Comparison of ENCODE assay signal across 11 cellular contexts in the genomic region with DNA sequence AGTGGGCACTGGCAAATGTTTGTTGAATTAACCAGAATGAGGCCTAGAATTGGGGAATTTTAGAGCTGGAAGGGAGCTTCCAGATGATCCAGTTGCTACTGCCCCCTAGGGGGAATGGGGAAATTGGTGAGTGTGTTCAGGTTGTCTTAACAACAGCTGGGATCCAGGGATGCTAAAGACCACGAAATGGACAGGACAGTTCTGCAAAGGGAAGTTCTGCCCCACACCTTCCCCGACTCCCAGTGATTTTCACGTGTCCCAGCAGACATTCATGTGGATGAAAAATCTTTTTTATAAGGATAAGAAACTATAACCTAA. TPM values are rescaled to one million over a fixed set of nuclear protein-coding genes. Genes with fewer than 3 reads are reported as not detected.
DNase-seq lines count a peak whose midpoint lies in the region; ATAC-seq and TF ChIP-seq lines count a peak whose summit lies in the region.
"Had no signal": no experiment of that assay in that cellular context is flagged by ENCODE, and none has a peak within 500 bp of the region (broad histone marks: within the 10 kb centered on the region; RNA-seq: fewer than 3 reads in every experiment).

No MANE protein-coding gene starts in this region.

- POLR2A ChIA-PET in RWPE1 (lab: Yijun Ruan, JAX; ENCODE audit: low non-redundant PET) = no interaction called here

- DNase-seq in AG08396 (ENCODE audit: low spot score) (peak; percentile 72), RWPE1 (ENCODE audit: low spot score) (peak; percentile 35), fibroblast of villous mesenchyme (ENCODE audit: low read depth) (peak; percentile 55), testis (no peak), cerebellar nuclear complex (lab: John Stamatoyannopoulos, UW) (no peak)
- no peak for DNase-seq in stimulated activated effector memory CD8-positive, alpha-beta T cell treated with anti-CD3 and anti-CD28 coated beads, Interleukin-12 subunit alpha, Interleukin-12 subunit beta, amount 100 ng/mL, for 72 hours (ENCODE audit: low spot score in 2 of 2)
- DNase-seq: activated naive CD4-positive, alpha-beta T cell; pancreas; stimulated activated CD8-positive, alpha-beta memory T cell treated with anti-CD3 and anti-CD28 coated beads, Interleukin-4, amount 100 ng/mL, for 48 hours had no signal

- TF ChIP-seq POLR2A in testis (IDR thresholded peaks at IDR 0.05) = no peak

- peaks cover 17% of the 10 kb centered on the region for H3K4me1 ChIP-seq in testis
- H3K4me1 ChIP-seq: pancreas had no signal

- peaks cover 6% of the 10 kb centered on the region for H3K4me1 Mint-ChIP-seq in stimulated activated effector memory CD8-positive, alpha-beta T cell treated with anti-CD3 and anti-CD28 coated beads, Interleukin-12 subunit alpha, Interleukin-12 subunit beta, amount 100 ng/mL, for 72 hours

- H3K4me3 ChIP-seq in fibroblast of villous mesenchyme (ENCODE audit: low read depth, low read length) = no peak overlapping the region
- H3K4me3 ChIP-seq in testis = no peak overlapping the region
- H3K4me3 ChIP-seq: pancreas had no signal

- CTCF ChIA-PET in RWPE1 (lab: Yijun Ruan, JAX) = interaction anchor here (0.6 kb wide), 1 partner anchor 15 kb away, joined by 4 read pairs; no protein-coding TSS in a partner anchor

- H3K36me3 Mint-ChIP-seq in stimulated activated effector memory CD8-positive, alpha-beta T cell treated with anti-CD3 and anti-CD28 coated beads, Interleukin-12 subunit alpha, Interleukin-12 subunit beta, amount 100 ng/mL, for 72 hours = peaks cover 12% of the 10 kb centered on the region

- intact Hi-C loops in testis (cut with DNase I; ENCODE audit: low total_unique reads) = no loop called here

- no peak for ATAC-seq in GM18519 (IDR thresholded peaks at IDR 0.05; ENCODE audit: low FRiP score, unreplicated experiment)
- no peak for ATAC-seq in stimulated activated effector memory CD8-positive, alpha-beta T cell treated with anti-CD3 and anti-CD28 coated beads, Interleukin-12 subunit alpha, Interleukin-12 subunit beta, amount 100 ng/mL, for 72 hours
- ATAC-seq: pancreas had no signal

- H3K27ac Mint-ChIP-seq in stimulated activated effector memory CD8-positive, alpha-beta T cell treated with anti-CD3 and anti-CD28 coated beads, Interleukin-12 subunit alpha, Interleukin-12 subunit beta, amount 100 ng/mL, for 72 hours = no peak overlapping the region

- H3K9me3 Mint-ChIP-seq in stimulated activated effector memory CD8-positive, alpha-beta T cell treated with anti-CD3 and anti-CD28 coated beads, Interleukin-12 subunit alpha, Interleukin-12 subunit beta, amount 100 ng/mL, for 72 hours = no peaks in the 10 kb centered on the region

- H3K4me3 Mint-ChIP-seq in stimulated activated effector memory CD8-positive, alpha-beta T cell treated with anti-CD3 and anti-CD28 coated beads, Interleukin-12 subunit alpha, Interleukin-12 subunit beta, amount 100 ng/mL, for 72 hours = no peak overlapping the region

- no peak overlapping the region for H3K27ac ChIP-seq in RWPE1
- no peak overlapping the region for H3K27ac ChIP-seq in testis
- H3K27ac ChIP-seq: pancreas had no signal

- H3K9me3 ChIP-seq in testis = no peaks in the 10 kb centered on the region
- H3K9me3 ChIP-seq: pancreas had no signal

- TF ChIP-seq CTCF in GM12874 (IDR thresholded peaks at IDR 0.05; ENCODE audit: insufficient read depth, low read depth, low read length) (peak; percentile 35; the same call in 1 of the 2 replicates), RWPE1 (conservative IDR thresholded peaks at IDR 0.05; ENCODE audit: low read depth) (no peak), fibroblast of villous mesenchyme (IDR thresholded peaks at IDR 0.05; ENCODE audit: insufficient read depth, low read depth, low read length) (peak; percentile 64), testis (IDR thresholded peaks at IDR 0.05) (no peak)

- no peaks in the 10 kb centered on the region for H3K27me3 ChIP-seq in testis
- H3K27me3 ChIP-seq: pancreas had no signal

- no peaks in the 10 kb centered on the region for H3K36me3 ChIP-seq in testis (ENCODE audit: low read depth, missing control alignments)
- H3K36me3 ChIP-seq: pancreas had no signal

- WGBS in testis, 2 donors = 79% methylated on average over 3 of the region's 3 CpGs

RNA-seq across cellular contexts. Expression of a gene that starts 33.9 kb away (rescaled TPM):
- total RNA-seq in fibroblast of villous mesenchyme (3.9 TPM in 2 replicates), testis (1 to 10 TPM; 6.2 to 8.8 TPM)
- polyA plus RNA-seq in testis (ENCODE audit: insufficient read depth, low read depth, low replicate concordance) = 6.0 TPM

Comparison
In these comparisons a context has a peak if more than half of its experiments do, and no peak if none do; other contexts are left out.
1. DNase-seq: peak in AG08396 (single experiment), RWPE1 (single experiment) and fibroblast of villous mesenchyme (single experiment); none in testis (single experiment), cerebellar nuclear complex (0 of 2) and stimulated activated effector memory CD8-positive, alpha-beta T cell treated with anti-CD3 and anti-CD28 coated beads, Interleukin-12 subunit alpha, Interleukin-12 subunit beta, amount 100 ng/mL, for 72 hours (0 of 2).
2. CTCF ChIP-seq: peak in GM12874 (single experiment) and fibroblast of villous mesenchyme (single experiment); none in RWPE1 (single experiment) and testis (0 of 3).